ENCODE assay signal across 17 cellular contexts in genomic region chr9:132699926-132700325, GRCh38.
DNase-seq lines count a peak whose midpoint lies in the region; ATAC-seq and TF ChIP-seq lines count a peak whose summit lies in the region.
"Had no signal": no experiment of that assay in that cellular context is flagged by ENCODE, and none has a peak within 500 bp of the region (broad histone marks: within the 10 kb centered on the region; RNA-seq: fewer than 3 reads in every experiment).

No MANE protein-coding gene starts in this region.

- no peak overlapping the region for H3K4me3 ChIP-seq in fibroblast of mammary gland (ENCODE audit: control insufficient read depth, low read depth, low read length)
- H3K4me3 ChIP-seq: GM12878 had no signal

- ATAC-seq in GM21526 (IDR thresholded peaks at IDR 0.05; ENCODE audit: low FRiP score, unreplicated experiment): no peak
- ATAC-seq in GM18520 (IDR thresholded peaks at IDR 0.05; ENCODE audit: unreplicated experiment): no peak
- ATAC-seq: GM12878, HCT116, SK-N-SH treated with all-trans-retinoic acid at 6 μM for 48 hours, T-cell had no signal

- peak overlapping the region; percentile 68 for H3K27ac ChIP-seq in VCaP

- DNase-seq in EH (ENCODE audit: low read depth) (peak; percentile 3), fibroblast of mammary gland (ENCODE audit: low read depth) (peak; percentile 19), T1000 (lab: John Stamatoyannopoulos, UW) (no peak), NCI-H510A (lab: John Stamatoyannopoulos, UW) (no peak)
- DNase-seq: DMS153, GOT3, NCI-H1105 treated with DMSO at 0.1 percent for 48 hours, NCI-H187, NCI-H345, SHP77, T-cell had no signal

- no peak for TF ChIP-seq CTCF in VCaP (conservative IDR thresholded peaks at IDR 0.05)
- no peak for TF ChIP-seq CTCF in fibroblast of mammary gland (conservative IDR thresholded peaks at IDR 0.05; ENCODE audit: control insufficient read depth, insufficient read depth, low read depth, low read length)

Comparison
In these comparisons a context has a peak if more than half of its experiments do, and no peak if none do; other contexts are left out.
1. DNase-seq: peak in EH (single experiment) and fibroblast of mammary gland (single experiment); none in T1000 (single experiment) and NCI-H510A (single experiment).